Comparison of ENCODE assay signal across 13 cellular contexts in the genomic region with DNA sequence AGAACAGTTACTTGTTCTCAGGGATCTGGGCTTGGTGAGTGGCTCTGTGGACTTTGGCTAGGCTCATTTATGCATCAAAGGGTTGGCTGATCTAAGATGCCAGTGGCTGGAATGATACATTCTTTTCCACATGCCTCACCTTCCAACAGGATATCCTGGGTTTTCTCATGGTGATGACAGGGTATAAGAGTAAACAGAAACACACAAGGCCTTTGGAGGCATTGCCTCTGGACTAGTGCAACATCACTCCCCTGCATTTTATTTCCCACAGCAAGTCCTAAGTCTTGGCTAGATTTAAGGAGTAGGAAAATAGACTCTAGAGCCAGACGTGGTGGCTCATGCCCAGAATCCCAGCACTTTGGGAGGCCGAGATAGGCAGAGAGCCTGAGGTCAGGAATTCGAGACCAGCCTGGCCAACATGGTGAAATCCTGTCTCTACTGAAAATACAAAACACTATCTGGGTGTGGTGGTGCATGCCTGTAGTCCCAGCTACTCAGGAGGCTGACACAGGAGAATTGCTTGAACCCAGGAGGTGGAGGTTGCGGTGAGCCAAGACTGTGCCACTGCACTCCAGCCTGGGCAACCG. TPM values are rescaled to one million over a fixed set of nuclear protein-coding genes. Genes with fewer than 3 reads are reported as not detected.
A peak's percentile ranks its signal among the peaks of the same experiment; 100 is the strongest.
DNase-seq lines count a peak whose midpoint lies in the region; ATAC-seq, FAIRE-seq and TF ChIP-seq lines count a peak whose summit lies in the region.
"Had no signal": no experiment of that assay in that cellular context is flagged by ENCODE, and none has a peak within 500 bp of the region (broad histone marks: within the 10 kb centered on the region; RNA-seq: fewer than 3 reads in every experiment).

No MANE protein-coding gene starts in this region.

- intact Hi-C loops in kidney (cut with DNase I), result no loop called here
- intact Hi-C loops in Right ventricle myocardium inferior (cut with DNase I), result no loop called here

- no peaks in the 10 kb centered on the region for H3K9me3 ChIP-seq in kidney (ENCODE audit: control insufficient read depth in 1 of 2, low read length in 2 of 2)

- no peak for TF ChIP-seq CTCF in kidney (IDR thresholded peaks at IDR 0.05; ENCODE audit: borderline replicate concordance, extremely low read depth, insufficient read depth)

- no peak for FAIRE-seq in kidney (lab: Jason Lieb, UNC)

- peak; percentile 93 for DNase-seq in EL
- peak; percentile 53 for DNase-seq in NCI-H69 (lab: John Stamatoyannopoulos, UW)
- peak; percentile 22 for DNase-seq in dedifferentiated amniotic fluid mesenchymal stem cell (ENCODE audit: extremely low spot score)
- DNase-seq in lung microvascular endothelial cell (ENCODE audit: low read depth in 2 of 2), result peak; percentile 84 to 94
- DNase-seq in kidney, result no peak
- DNase-seq in putamen (ENCODE audit: low spot score), result no peak
- DNase-seq in NCI-H1694 treated with DMSO at 0.1 percent for 48 hours (lab: John Stamatoyannopoulos, UW), result no peak
- no peak for DNase-seq in Right ventricle myocardium inferior (ENCODE audit: missing footprints)
- DNase-seq: activated T-cell treated with anti-CD3 and anti-CD28 coated beads for 4 hours; CD8-positive, alpha-beta memory T cell; cerebellar nuclear complex; naive thymus-derived CD8-positive, alpha-beta T cell; stimulated activated CD4-positive, alpha-beta T cell treated with anti-CD3 and anti-CD28 coated beads, Interleukin-12 subunit alpha, Interleukin-12 subunit beta, amount 100 ng/mL, for 4 hours had no signal

- H3K36me3 ChIP-seq in kidney (ENCODE audit: control insufficient read depth in 1 of 2, insufficient read depth in 2 of 2, low read length in 2 of 2), result no peaks in the 10 kb centered on the region

- no peak for ATAC-seq in Right ventricle myocardium inferior
- ATAC-seq: naive thymus-derived CD8-positive, alpha-beta T cell had no signal

- no peaks in the 10 kb centered on the region for H3K4me1 ChIP-seq in kidney (ENCODE audit: control insufficient read depth in 1 of 2, insufficient read depth in 1 of 2, low read depth in 1 of 2, low read length in 2 of 2)

- H3K9ac ChIP-seq in kidney (ENCODE audit: low read length in 2 of 2), result no peak overlapping the region

- no peak overlapping the region for H3K4me3 ChIP-seq in kidney (ENCODE audit: low read length in 2 of 2)

- no peak overlapping the region for H3K27ac ChIP-seq in kidney (ENCODE audit: low read depth in 2 of 2, low read length in 2 of 2)

RNA-seq across cellular contexts. Expression of a gene that starts 47.9 kb away (rescaled TPM):
- total RNA-seq in lung microvascular endothelial cell (under 0.01 TPM in 1 of 2 replicates, not detected in the other), kidney (0.13 TPM), Right ventricle myocardium inferior (0.14 TPM)
- polyA plus RNA-seq in kidney (ENCODE audit: insufficient read depth, low read depth, low replicate concordance), result not detected
- total RNA-seq: CD8-positive, alpha-beta memory T cell; naive thymus-derived CD8-positive, alpha-beta T cell had no signal
- polyA plus RNA-seq: CD8-positive, alpha-beta memory T cell; naive thymus-derived CD8-positive, alpha-beta T cell had no signal

Comparison
In these comparisons a context has a peak if more than half of its experiments do, and no peak if none do; other contexts are left out.
1. DNase-seq: peak in EL (single experiment), NCI-H69 (single experiment), dedifferentiated amniotic fluid mesenchymal stem cell (single experiment) and lung microvascular endothelial cell (2 of 2); none in kidney (single experiment), putamen (single experiment), NCI-H1694 treated with DMSO at 0.1 percent for 48 hours (single experiment) and Right ventricle myocardium inferior (single experiment).